In genomic region chr2:100984892-100985307, GRCh38 we compare ENCODE assay signal across 8 cellular contexts. TPM values are rescaled to one million over a fixed set of nuclear protein-coding genes. Genes with fewer than 3 reads are reported as not detected.
DNase-seq lines count a peak whose midpoint lies in the region; ATAC-seq lines count a peak whose summit lies in the region.

No MANE protein-coding gene starts in this region.

- ATAC-seq in GM21825 (IDR thresholded peaks at IDR 0.05; ENCODE audit: unreplicated experiment): no peak

- DNase-seq in COLO668 (lab: John Stamatoyannopoulos, UW; ENCODE audit: unreplicated experiment): peak; percentile 74
- DNase-seq in H4 (ENCODE audit: low spot score): peak; percentile 74
- DNase-seq in NCI-H2196 (lab: John Stamatoyannopoulos, UW; ENCODE audit: unreplicated experiment): peak; percentile 71
- peak; percentile 67 to 68 for DNase-seq in activated CD4-positive, alpha-beta T cell treated with anti-CD3 and anti-CD28 coated beads for 24 hours (ENCODE audit: low read depth in 2 of 2)
- peak; percentile 73 for DNase-seq in cerebellum (ENCODE audit: low spot score)
- peak; percentile 89 for DNase-seq in left kidney (ENCODE audit: low read depth, low spot score)
- DNase-seq in stimulated activated CD4-positive, alpha-beta T cell treated with anti-CD3 and anti-CD28 coated beads, Interleukin-4, amount 100 ng/mL, for 24 hours: peak; percentile 77

RNA-seq across cellular contexts. Expression of gene RPL31, which starts 17.2 kb away (rescaled TPM):
- 1,787 and 1,821 TPM in 2 replicates for total RNA-seq in H4 (2014; rRNA removed; shearing (Covaris generic))
- total RNA-seq in cerebellum: 510 TPM
